ENCODE assay signal across 8 cellular contexts in genomic region chr14:55578511-55578910, GRCh38. TPM values are rescaled to one million over a fixed set of nuclear protein-coding genes. Genes with fewer than 3 reads are reported as not detected.
DNase-seq lines count a peak whose midpoint lies in the region; ATAC-seq and TF ChIP-seq lines count a peak whose summit lies in the region.

No MANE protein-coding gene starts in this region.

- H4K20me1 ChIP-seq in smooth muscle cell (ENCODE audit: low read depth), result peaks cover 28% of the 10 kb centered on the region

- H3K9me3 ChIP-seq in esophagus squamous epithelium (no peaks in the 10 kb centered on the region), smooth muscle cell (replicated peaks; ENCODE audit: low read depth) (no peaks in the 10 kb centered on the region)

- no peak for ATAC-seq in HG02623 (IDR thresholded peaks at IDR 0.05; ENCODE audit: unreplicated experiment)

- TF ChIP-seq CTCF in esophagus squamous epithelium (IDR thresholded peaks at IDR 0.05) (no peak), smooth muscle cell (IDR thresholded peaks at IDR 0.05; ENCODE audit: borderline replicate concordance, insufficient read depth, poor library complexity, severe bottlenecking) (no peak)

- H3K4me3 ChIP-seq in esophagus squamous epithelium (peak overlapping the region in 3 of 4 donors; percentile 66 to 96 (median 95)), smooth muscle cell (peak overlapping the region; percentile 89)

- DNase-seq in NCI-H524 (lab: John Stamatoyannopoulos, UW) (peak; percentile 16 to 55), NCI-H524 treated with DMSO at 0.1 percent for 48 hours (lab: John Stamatoyannopoulos, UW) (no peak), RPMI7951 (ENCODE audit: low read depth) (peak; percentile 51), esophagus squamous epithelium (lab: John Stamatoyannopoulos, UW) (no peak), smooth muscle cell (lab: John Stamatoyannopoulos, UW; ENCODE audit: unreplicated experiment) (no peak), kidney tubule cell (ENCODE audit: low spot score) (no peak), SW 1271 (lab: John Stamatoyannopoulos, UW) (no peak)

- peaks cover 36% of the 10 kb centered on the region for H3K79me2 ChIP-seq in smooth muscle cell (ENCODE audit: low read depth)

- no peak for TF ChIP-seq POLR2A in esophagus squamous epithelium (IDR thresholded peaks at IDR 0.05)

- WGBS in esophagus squamous epithelium, 2 donors, result 63 to 73% methylated on average over 8 of the region's 8 CpGs
- 59% methylated on average over 8 of the region's 8 CpGs for WGBS in smooth muscle cell (ENCODE audit: low lambda C conversion rate)

- H3K4me1 ChIP-seq in esophagus squamous epithelium (peaks cover 14 to 53% (median 17%) of the 10 kb centered on the region in 3 donors), smooth muscle cell (ENCODE audit: low read depth) (peaks cover 28% of the 10 kb centered on the region)

- H3F3A ChIP-seq in smooth muscle cell (ENCODE audit: low read depth), result peaks cover 9% of the 10 kb centered on the region

- peak overlapping the region; percentile 91 for H3K9ac ChIP-seq in smooth muscle cell (ENCODE audit: low read depth)

- H3K27ac ChIP-seq in esophagus squamous epithelium (peak overlapping the region; percentile 69 to 98 (median 90)), smooth muscle cell (ENCODE audit: low read depth) (peak overlapping the region; percentile 91)

- H3K27me3 ChIP-seq in esophagus squamous epithelium (no peaks in the 10 kb centered on the region), smooth muscle cell (ENCODE audit: low read depth) (no peaks in the 10 kb centered on the region)

- intact Hi-C loops in esophagus squamous epithelium (cut with DNase I), result no loop called here

- peak overlapping the region; percentile 98 for H2AFZ ChIP-seq in smooth muscle cell (ENCODE audit: low read depth)

- peak overlapping the region; percentile 91 for H3K4me2 ChIP-seq in smooth muscle cell

- H3K36me3 ChIP-seq in esophagus squamous epithelium (no peaks in the 10 kb centered on the region), smooth muscle cell (ENCODE audit: low read depth) (no peaks in the 10 kb centered on the region)

RNA-seq across cellular contexts. Expression of gene KTN1, which starts 1.5 kb away (rescaled TPM):
- total RNA-seq in RPMI7951 (2014; rRNA removed; shearing (Covaris generic)), result 100 and 129 TPM in 2 replicates
- total RNA-seq in esophagus squamous epithelium (100 to 1,000 TPM in 2 of 4 donors, 10 to 100 TPM in 2; 57.8 to 123 (median 106) TPM), smooth muscle cell (117 and 119 TPM in 2 replicates)
- polyA plus RNA-seq in smooth muscle cell, result 84.8 and 148 TPM in 2 replicates

Comparison
In these comparisons a context has a peak if more than half of its experiments do, and no peak if none do; other contexts are left out.
1. DNase-seq: peak in NCI-H524 (2 of 2) and RPMI7951 (single experiment); none in NCI-H524 treated with DMSO at 0.1 percent for 48 hours (single experiment), esophagus squamous epithelium (single experiment), smooth muscle cell (single experiment), kidney tubule cell (single experiment) and SW 1271 (0 of 2).